In the genomic region with DNA sequence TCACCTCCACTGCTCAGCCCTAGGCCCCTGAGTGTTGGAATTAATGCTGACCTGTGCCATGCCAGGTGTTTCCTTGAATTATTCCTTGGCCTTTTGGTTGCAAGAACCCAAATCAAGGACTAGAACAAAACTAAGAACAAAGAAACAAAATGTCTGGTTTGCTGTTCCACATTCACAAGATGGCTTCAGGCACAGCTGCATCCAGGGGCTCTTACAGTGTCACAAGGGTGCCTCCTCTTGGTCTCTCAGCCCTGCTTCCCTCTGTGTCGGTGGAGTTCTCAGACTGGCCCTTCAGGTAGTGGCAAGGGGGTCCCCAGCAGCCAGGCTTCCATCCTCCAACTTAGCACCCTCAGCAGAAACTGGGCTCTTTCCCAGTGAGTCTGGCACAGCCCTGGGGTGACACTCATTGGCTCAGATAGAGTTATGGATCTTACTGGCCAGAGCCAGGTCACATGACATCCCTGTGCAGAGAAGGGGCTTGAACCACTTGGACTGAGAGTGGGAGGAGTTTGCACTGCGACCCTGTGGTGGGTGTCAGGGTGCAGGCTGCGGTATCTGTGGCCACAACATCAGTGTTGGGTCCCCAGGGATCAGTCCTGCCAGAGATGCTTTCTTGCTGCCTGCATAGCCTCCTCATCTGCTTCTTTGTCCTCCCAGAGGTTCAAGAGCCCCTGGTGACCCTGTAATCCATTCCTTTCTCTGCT, we compare ENCODE assay signal across 19 cellular contexts.
"Had no signal": no experiment of that assay in that cellular context is flagged by ENCODE, and none has a peak within 500 bp of the region (broad histone marks: within the 10 kb centered on the region; RNA-seq: fewer than 3 reads in every experiment).

No MANE protein-coding gene starts in this region.

- H2AFZ ChIP-seq: parathyroid adenoma had no signal

- H3K36me3 ChIP-seq: heart right ventricle, spleen had no signal

- H3K9ac ChIP-seq: parathyroid adenoma had no signal

- H3K4me1 ChIP-seq: parathyroid adenoma, psoas muscle, spleen had no signal

- H3K79me2 ChIP-seq: parathyroid adenoma had no signal

- H3K4me3 Mint-ChIP-seq: naive B cell; nephron; stimulated activated naive B cell treated with anti-CD40 and anti-IgM and Interleukin-4, amounts not matched to agents 10 μg/mL and 1 μg/mL and 100 μg/mL, for 72 hours had no signal

- H3K4me1 Mint-ChIP-seq: stimulated activated naive B cell treated with anti-CD40 and anti-IgM and Interleukin-4, amounts not matched to agents 10 μg/mL and 1 μg/mL and 100 μg/mL, for 72 hours had no signal

- H3K4me3 ChIP-seq: heart right ventricle, psoas muscle, spleen had no signal

- FAIRE-seq: endometrium, frontal cortex, islet of Langerhans had no signal

- H3K36me3 Mint-ChIP-seq: naive B cell; stimulated activated naive B cell treated with anti-CD40 and anti-IgM and Interleukin-4, amounts not matched to agents 10 μg/mL and 1 μg/mL and 100 μg/mL, for 72 hours had no signal

- H3K9me3 Mint-ChIP-seq: naive B cell; nephron; stimulated activated naive B cell treated with anti-CD40 and anti-IgM and Interleukin-4, amounts not matched to agents 10 μg/mL and 1 μg/mL and 100 μg/mL, for 72 hours had no signal

- ATAC-seq: esophagus mucosa; heart right ventricle; psoas muscle; sciatic nerve; stimulated activated naive B cell treated with anti-CD40 and anti-IgM and Interleukin-4, amounts not matched to agents 10 μg/mL and 1 μg/mL and 100 μg/mL, for 72 hours had no signal

- H3K9me3 ChIP-seq: heart right ventricle, psoas muscle, spleen had no signal

- H3K27ac ChIP-seq: heart right ventricle, parathyroid adenoma, psoas muscle, spleen had no signal

- H3K27ac Mint-ChIP-seq: naive B cell; nephron; stimulated activated naive B cell treated with anti-CD40 and anti-IgM and Interleukin-4, amounts not matched to agents 10 μg/mL and 1 μg/mL and 100 μg/mL, for 72 hours had no signal

- DNase-seq: effector memory CD4-positive, alpha-beta T cell; heart right ventricle; hypothalamus; kidney glomerular epithelial cell; naive B cell; psoas muscle; retina; spleen; stimulated activated CD4-positive, alpha-beta T cell treated with anti-CD3 and anti-CD28 coated beads, Interleukin-15, amount 100 ng/mL, for 24 hours; stimulated activated CD4-positive, alpha-beta T cell treated with anti-CD3 and anti-CD28 coated beads, Interleukin-1b, Interleukin-23, amount 100 ng/mL, for 48 hours; stimulated activated CD4-positive, alpha-beta T cell treated with anti-CD3 and anti-CD28 coated beads, Interleukin-4, amount 100 ng/mL, for 4 hours; stimulated activated naive B cell treated with anti-CD40 and anti-IgM and Interleukin-4, amounts not matched to agents 10 μg/mL and 1 μg/mL and 100 μg/mL, for 72 hours had no signal
